Comparison of ENCODE assay signal across 10 cellular contexts in genomic region chr13:45327253-45327954, GRCh38. TPM values are rescaled to one million over a fixed set of nuclear protein-coding genes. Genes with fewer than 3 reads are reported as not detected.
DNase-seq lines count a peak whose midpoint lies in the region; ATAC-seq and TF ChIP-seq lines count a peak whose summit lies in the region.
"Had no signal": no experiment of that assay in that cellular context is flagged by ENCODE, and none has a peak within 500 bp of the region (broad histone marks: within the 10 kb centered on the region; RNA-seq: fewer than 3 reads in every experiment).

No MANE protein-coding gene starts in this region.

- no peaks in the 10 kb centered on the region for H3K36me3 ChIP-seq in mammary epithelial cell (ENCODE audit: insufficient read depth, low read length)
- no peaks in the 10 kb centered on the region for H3K36me3 ChIP-seq in breast epithelium
- H3K36me3 ChIP-seq in tibial artery, result no peaks in the 10 kb centered on the region

- CTCF ChIA-PET in mammary epithelial cell (lab: Charles Lee; ENCODE audit: low non-redundant PET), result no interaction called here

- H3K4me2 ChIP-seq in mammary epithelial cell (ENCODE audit: insufficient read depth, low read depth, low read length), result peak overlapping the region; percentile 36

- no peak overlapping the region for H3K4me3 ChIP-seq in mammary epithelial cell (replicated peaks in 1 of 3; ENCODE audit: insufficient read depth in 1 of 3, low read depth in 2 of 3, low read length in 3 of 3)
- H3K4me3 ChIP-seq in breast epithelium, result no peak overlapping the region
- no peak overlapping the region for H3K4me3 ChIP-seq in tibial artery

- no peaks in the 10 kb centered on the region for H3K79me2 ChIP-seq in mammary epithelial cell (ENCODE audit: insufficient read depth, low read length)

- H3K9me3 ChIP-seq in mammary epithelial cell (replicated peaks; ENCODE audit: insufficient read depth, low read length) (no peaks in the 10 kb centered on the region), breast epithelium (no peaks in the 10 kb centered on the region), tibial artery (no peaks in the 10 kb centered on the region)

- intact Hi-C loops in mammary epithelial cell (cut with micrococcal nuclease), result no loop called here
- intact Hi-C loops in breast epithelium (cut with DNase I; ENCODE audit: low total_unique reads), result loop anchor here (10.0 kb wide), 1 partner anchor 1083 kb away; no protein-coding TSS in a partner anchor
- intact Hi-C loops in tibial artery (cut with DNase I; ENCODE audit: low total_unique reads), result no loop called here

- no peak for TF ChIP-seq CTCF in mammary epithelial cell (conservative IDR thresholded peaks at IDR 0.05 in 1 of 2, IDR thresholded peaks at IDR 0.05 in 1 of 2; ENCODE audit: extremely low read depth in 1 of 2, insufficient read depth in 1 of 2, low read depth in 1 of 2, low read length in 2 of 2)
- TF ChIP-seq CTCF in breast epithelium (IDR thresholded peaks at IDR 0.05), result no peak
- peak; percentile 9 for TF ChIP-seq CTCF in foreskin keratinocyte (conservative IDR thresholded peaks at IDR 0.05)
- TF ChIP-seq CTCF in tibial artery (IDR thresholded peaks at IDR 0.05), result no peak

- H3K27me3 ChIP-seq in mammary epithelial cell (ENCODE audit: insufficient read depth, low read length) (no peaks in the 10 kb centered on the region), breast epithelium (no peaks in the 10 kb centered on the region), foreskin keratinocyte (no peaks in the 10 kb centered on the region), tibial artery (no peaks in the 10 kb centered on the region)

- H3K4me1 ChIP-seq in mammary epithelial cell (ENCODE audit: insufficient read depth, low read length) (peaks cover 59% of the 10 kb centered on the region), breast epithelium (no peaks in the 10 kb centered on the region), foreskin keratinocyte (peaks cover 19% of the 10 kb centered on the region), tibial artery (peaks cover 0 to 68% (median 36%) of the 10 kb centered on the region in 4 donors)

- no TSS peak for BruUV-seq in mammary epithelial cell (replicated peaks; lab: Mats Ljungman, UMichigan)

- 44% methylated on average over 9 of the region's 9 CpGs for WGBS in mammary epithelial cell (ENCODE audit: low coverage, missing lambda C conversion rate)

- H3K9ac ChIP-seq in mammary epithelial cell (ENCODE audit: insufficient read depth, low read length), result no peak overlapping the region

- ATAC-seq in foreskin keratinocyte, result no peak
- ATAC-seq in HG02610 (IDR thresholded peaks at IDR 0.05; ENCODE audit: unreplicated experiment), result no peak

- peak; percentile 58 for DNase-seq in mammary epithelial cell
- no peak for DNase-seq in breast epithelium (ENCODE audit: low spot score in 2 of 2)
- DNase-seq in SK-MEL-5 (ENCODE audit: low read depth, low spot score), result peak; percentile 50
- DNase-seq in foreskin keratinocyte, result peak; percentile 56 to 81
- no peak for DNase-seq in tibial artery
- no peak for DNase-seq in NCI-H187 (lab: John Stamatoyannopoulos, UW)
- no peak for DNase-seq in SHP77 treated with DMSO at 0.1 percent for 48 hours (lab: John Stamatoyannopoulos, UW)
- DNase-seq: activated gamma-delta T cell treated with Interleukin-2 at 50 U/mL for 16 hours; stimulated activated CD4-positive, alpha-beta T cell treated with anti-CD3 and anti-CD28 coated beads, Interleukin-15, amount 100 ng/mL, for 24 hours had no signal

- H3K27ac ChIP-seq in mammary epithelial cell (ENCODE audit: insufficient read depth, low read depth, low read length) (peak overlapping the region; percentile 18), breast epithelium (no peak overlapping the region), foreskin keratinocyte (no peak overlapping the region), tibial artery (peak overlapping the region; percentile 38 to 80)

- dilution Hi-C loops in mammary epithelial cell (cut with HindIII; ENCODE audit: low sequenced_read_pairs), result no loop called here

- H2AFZ ChIP-seq in mammary epithelial cell (ENCODE audit: low read depth, low read length), result no peak overlapping the region

- no peaks in the 10 kb centered on the region for H4K20me1 ChIP-seq in mammary epithelial cell (ENCODE audit: insufficient read depth, low read length)

- in situ Hi-C loops in mammary epithelial cell (cut with MboI; ENCODE audit: low sequenced_read_pairs in 2 of 2) (no loop called here), SK-MEL-5 (cut with HindIII; ENCODE audit: low pct_unique_long_range_greater_than_20kb, low sequenced_read_pairs) (no loop called here)

- no peak for TF ChIP-seq POLR2A in breast epithelium (IDR thresholded peaks at IDR 0.05)

RNA-seq across cellular contexts. Expression of gene TPT1, which starts 13.6 kb away (rescaled TPM):
- total RNA-seq in mammary epithelial cell (1,000 to 10,000 TPM; 1,890 to 3,324 TPM), breast epithelium (1,000 to 10,000 TPM; 3,213 to 3,932 (median 3,461) TPM), foreskin keratinocyte (3,187 and 3,228 TPM in 2 replicates)
- polyA plus RNA-seq in mammary epithelial cell (4,455 TPM), foreskin keratinocyte (4,571 and 4,595 TPM in 2 replicates)
- 1,866 TPM for polyA minus RNA-seq in mammary epithelial cell
- total RNA-seq in SK-MEL-5 (2014; rRNA removed; shearing (Covaris generic)), result 3,844 and 3,941 TPM in 2 replicates
- polyA plus RNA-seq in SK-MEL-5 (2015; cell fraction: cytosol; rRNA removed), result 3,198 and 3,797 TPM in 2 replicates
- polyA plus RNA-seq in SK-MEL-5 (2015; cell fraction: nucleus; rRNA removed), result 587 and 743 TPM in 2 replicates

Comparison
In these comparisons a context has a peak if more than half of its experiments do, and no peak if none do; other contexts are left out.
1. DNase-seq: peak in mammary epithelial cell (single experiment), SK-MEL-5 (single experiment) and foreskin keratinocyte (2 of 2); none in breast epithelium (0 of 2), tibial artery (0 of 2), NCI-H187 (0 of 2) and SHP77 treated with DMSO at 0.1 percent for 48 hours (single experiment).
2. H3K27ac ChIP-seq: peak in mammary epithelial cell (single experiment) and tibial artery (2 of 2); none in breast epithelium (0 of 2) and foreskin keratinocyte (single experiment).